ENCODE assay signal across 8 cellular contexts in genomic region chr10:43120948-43121290, GRCh38.
DNase-seq lines count a peak whose midpoint lies in the region; ATAC-seq and TF ChIP-seq lines count a peak whose summit lies in the region.

No MANE protein-coding gene starts in this region.

- peak overlapping the region; percentile 56 for H3K4me3 Mint-ChIP-seq in activated naive CD4-positive, alpha-beta T cell treated with anti-CD3 and anti-CD28 coated beads, Interleukin-2, amount 10 ng/mL, durations not matched to agents 7 days and 5 days

- H4K20me1 ChIP-seq in Loucy (ENCODE audit: insufficient read depth, low read length, poor library complexity, severe bottlenecking), result no peaks in the 10 kb centered on the region

- peak overlapping the region; percentile 94 for H3K27ac Mint-ChIP-seq in activated naive CD4-positive, alpha-beta T cell treated with anti-CD3 and anti-CD28 coated beads, Interleukin-2, amount 10 ng/mL, durations not matched to agents 7 days and 5 days

- peak overlapping the region; percentile 69 for H3K9ac ChIP-seq in Loucy (ENCODE audit: low read depth, low read length, poor library complexity, severe bottlenecking)

- H3K9me3 ChIP-seq in Loucy (ENCODE audit: insufficient read depth, low read depth, low read length), result no peaks in the 10 kb centered on the region

- ATAC-seq in GM21717 (IDR thresholded peaks at IDR 0.05; ENCODE audit: unreplicated experiment), result peak; percentile 87

- no peaks in the 10 kb centered on the region for H3K9me2 ChIP-seq in Loucy (replicated peaks; ENCODE audit: low read depth, low read length)

- no peaks in the 10 kb centered on the region for H3K36me3 ChIP-seq in Loucy (ENCODE audit: insufficient read depth, low read length)

- in situ Hi-C loops in GM13976 (cut with MboI; ENCODE audit: low sequenced_read_pairs, unreplicated experiment), result no loop called here

- peak overlapping the region; percentile 63 for H3K4me3 ChIP-seq in Loucy (ENCODE audit: low read length, poor library complexity, severe bottlenecking)

- no peak for TF ChIP-seq CTCF in GM13976 (IDR thresholded peaks at IDR 0.05; ENCODE audit: borderline replicate concordance, control extremely low read depth, extremely low read depth, insufficient read depth, missing control alignments)
- TF ChIP-seq CTCF in Loucy (conservative IDR thresholded peaks at IDR 0.05; ENCODE audit: low read length), result no peak

- H3K27me3 ChIP-seq in Loucy (ENCODE audit: insufficient read depth, low read length, poor library complexity, severe bottlenecking), result no peaks in the 10 kb centered on the region

- DNase-seq in GM13976 (ENCODE audit: low spot score) (peak; percentile 86), COLO668 (lab: John Stamatoyannopoulos, UW; ENCODE audit: unreplicated experiment) (no peak), NCI-H524 treated with DMSO at 0.1 percent for 48 hours (lab: John Stamatoyannopoulos, UW) (no peak), NCI-H2081 (lab: John Stamatoyannopoulos, UW) (no peak)
- DNase-seq in activated naive CD4-positive, alpha-beta T cell treated with anti-CD3 and anti-CD28 coated beads, Interleukin-2, amount 10 ng/mL, durations not matched to agents 7 days and 5 days, result peak; percentile 84
- DNase-seq in stimulated activated CD4-positive, alpha-beta T cell treated with anti-CD3 and anti-CD28 coated beads, Interleukin-2, amount 100 ng/mL, for 24 hours, result peak; percentile 46 to 52

- peaks cover 39% of the 10 kb centered on the region for H3K4me1 ChIP-seq in Loucy (ENCODE audit: insufficient read depth, low read length, poor library complexity, severe bottlenecking)

- no peaks in the 10 kb centered on the region for H3K79me2 ChIP-seq in Loucy (ENCODE audit: insufficient read depth, low read length)

- peak overlapping the region; percentile 5; the same call in 1 of the 2 replicates for H2AFZ ChIP-seq in Loucy (ENCODE audit: low read length)

- no peaks in the 10 kb centered on the region for H3F3A ChIP-seq in Loucy (ENCODE audit: low read depth)

- H3K9me3 Mint-ChIP-seq in activated naive CD4-positive, alpha-beta T cell treated with anti-CD3 and anti-CD28 coated beads, Interleukin-2, amount 10 ng/mL, durations not matched to agents 7 days and 5 days, result no peaks in the 10 kb centered on the region

- CTCF ChIA-PET in activated naive CD4-positive, alpha-beta T cell treated with anti-CD3 and anti-CD28 coated beads, Interleukin-2, amount 10 ng/mL, durations not matched to agents 7 days and 5 days (lab: Charles Lee), result interaction anchor here (1.0 to 3.0 kb wide), 9 partner anchors 9 to 228 kb away, joined by 3 to 32 read pairs (median 3); partner anchors contain the start of gene CSGALNACT2

- peak overlapping the region; percentile 82 for H3K4me2 ChIP-seq in Loucy (ENCODE audit: low read depth, low read length, poor library complexity, severe bottlenecking)

- H3K4me1 Mint-ChIP-seq in activated naive CD4-positive, alpha-beta T cell treated with anti-CD3 and anti-CD28 coated beads, Interleukin-2, amount 10 ng/mL, durations not matched to agents 7 days and 5 days, result peaks cover 47% of the 10 kb centered on the region

- H3K36me3 Mint-ChIP-seq in activated naive CD4-positive, alpha-beta T cell treated with anti-CD3 and anti-CD28 coated beads, Interleukin-2, amount 10 ng/mL, durations not matched to agents 7 days and 5 days, result no peaks in the 10 kb centered on the region

- H3K27me3 Mint-ChIP-seq in activated naive CD4-positive, alpha-beta T cell treated with anti-CD3 and anti-CD28 coated beads, Interleukin-2, amount 10 ng/mL, durations not matched to agents 7 days and 5 days, result peaks cover 14% of the 10 kb centered on the region

Comparison
In these comparisons a context has a peak if more than half of its experiments do, and no peak if none do; other contexts are left out.
1. DNase-seq: peak in GM13976 (single experiment), activated naive CD4-positive, alpha-beta T cell treated with anti-CD3 and anti-CD28 coated beads, Interleukin-2, amount 10 ng/mL, durations not matched to agents 7 days and 5 days (single experiment) and stimulated activated CD4-positive, alpha-beta T cell treated with anti-CD3 and anti-CD28 coated beads, Interleukin-2, amount 100 ng/mL, for 24 hours (2 of 2); none in COLO668 (single experiment), NCI-H524 treated with DMSO at 0.1 percent for 48 hours (single experiment) and NCI-H2081 (0 of 2).